In genomic region chr7:30897770-30898169, GRCh38 we compare ENCODE assay signal across 16 cellular contexts. TPM values are rescaled to one million over a fixed set of nuclear protein-coding genes. Genes with fewer than 3 reads are reported as not detected.
"Had no signal": no experiment of that assay in that cellular context is flagged by ENCODE, and none has a peak within 500 bp of the region (broad histone marks: within the 10 kb centered on the region; RNA-seq: fewer than 3 reads in every experiment).

No MANE protein-coding gene starts in this region.

- H3K4me3 ChIP-seq: mucosa of descending colon, tibial artery had no signal

- H3K9me3 ChIP-seq: mucosa of descending colon, tibial artery had no signal

- ATAC-seq: activated CD4-positive, CD25-positive, alpha-beta regulatory T cell treated with anti-CD3 and anti-CD28 coated beads, Interleukin-2, amount 50 U/mL, for 24 hours; activated CD8-positive, alpha-beta memory T cell treated with anti-CD3 and anti-CD28 coated beads, Interleukin-2, amount 10 ng/mL, durations not matched to agents 7 days and 5 days; activated naive CD4-positive, alpha-beta T cell treated with anti-CD3 and anti-CD28 coated beads, Interleukin-2, amount 50 U/mL, for 72 hours; naive thymus-derived CD8-positive, alpha-beta T cell; stimulated activated naive CD8-positive, alpha-beta T cell treated with anti-CD3 and anti-CD28 coated beads, Interleukin-15, amount 100 ng/mL, for 72 hours had no signal

- DNase-seq: activated CD4-positive, alpha-beta T cell treated with anti-CD3 and anti-CD28 coated beads, Interleukin-2, amount 50 U/mL, for 4 hours; activated CD8-positive, alpha-beta memory T cell treated with anti-CD3 and anti-CD28 coated beads, Interleukin-2, amount 10 ng/mL, durations not matched to agents 7 days and 5 days; activated effector memory CD4-positive, alpha-beta T cell treated with anti-CD3 and anti-CD28 coated beads, Interleukin-2, amount 50 U/mL, for 16 hours; activated T-cell treated with anti-CD3 and anti-CD28 coated beads, Interleukin-2, amount 50 U/mL, for 24 hours; amniotic stem cell; endodermal cell; naive thymus-derived CD8-positive, alpha-beta T cell; occipital lobe; stimulated activated CD4-positive, alpha-beta T cell treated with anti-CD3 and anti-CD28 coated beads, Interleukin-15, amount 100 ng/mL, for 24 hours; stimulated activated CD4-positive, alpha-beta T cell treated with anti-CD3 and anti-CD28 coated beads, Interleukin-4, amount 100 ng/mL, for 4 hours; stimulated activated naive CD8-positive, alpha-beta T cell treated with anti-CD3 and anti-CD28 coated beads, Interleukin-15, amount 100 ng/mL, for 72 hours; tibial artery had no signal

- H3K27ac ChIP-seq: tibial artery had no signal

- H3K27me3 ChIP-seq: tibial artery had no signal

- H3K36me3 ChIP-seq: tibial artery had no signal

RNA-seq across cellular contexts. Expression of gene AQP1, which starts 13.9 kb away (rescaled TPM):
- total RNA-seq: T-helper 2 cell treated with Interferon-gamma antibody and Interleukin-4, amounts not matched to agents 100 ng/mL and 5 ng/mL, for 36 hours had no signal
- polyA plus RNA-seq: naive thymus-derived CD8-positive, alpha-beta T cell had no signal
